In genomic region chr7:50293509-50294179, GRCh38 we compare ENCODE assay signal across 1 cellular context.
TF ChIP-seq lines count a peak whose summit lies in the region.

No MANE protein-coding gene starts in this region.

TF ChIP-seq in H1, 55 proteins besides CTCF, POLR2A, EP300 and RAD21 (continued from another document):
- no peak for TF ChIP-seq CHD7 (IDR thresholded peaks at IDR 0.05; ENCODE audit: insufficient replicate concordance, low read length)
- no peak for TF ChIP-seq BACH1 (IDR thresholded peaks at IDR 0.05; ENCODE audit: low read length)
- TF ChIP-seq KDM4A (IDR thresholded peaks at IDR 0.05; ENCODE audit: low read depth, low read length, severe bottlenecking) = no peak
- TF ChIP-seq NRF1 (IDR thresholded peaks at IDR 0.05; ENCODE audit: low read depth, low read length) = no peak
- TF ChIP-seq BCL11A (IDR thresholded peaks at IDR 0.05; ENCODE audit: low read depth in 2 of 2, low read length in 2 of 2) = no peak
- no peak for TF ChIP-seq RNF2 (IDR thresholded peaks at IDR 0.05; ENCODE audit: borderline replicate concordance, low read depth, low read length, missing control alignments, poor library complexity, severe bottlenecking)
- no peak for TF ChIP-seq CTBP2 (IDR thresholded peaks at IDR 0.05; ENCODE audit: borderline replicate concordance, insufficient read depth, insufficient read length, low read length)
- no peak for TF ChIP-seq POLR2AphosphoS5 (IDR thresholded peaks at IDR 0.05; ENCODE audit: low read depth, low read length)
- TF ChIP-seq TCF12 (IDR thresholded peaks at IDR 0.05; ENCODE audit: low read depth, low read length) = no peak
- TF ChIP-seq HDAC2 (IDR thresholded peaks at IDR 0.05; ENCODE audit: borderline replicate concordance in 1 of 2, low read depth in 2 of 2, low read length in 2 of 2) = no peak
- no peak for TF ChIP-seq USF2 (IDR thresholded peaks at IDR 0.05; ENCODE audit: low read length)
- no peak for TF ChIP-seq CREB1 (IDR thresholded peaks at IDR 0.05)
- no peak for TF ChIP-seq ZNF274 (IDR thresholded peaks at IDR 0.05; ENCODE audit: borderline replicate concordance, extremely low read depth, low read length)
- no peak for TF ChIP-seq SIRT6 (IDR thresholded peaks at IDR 0.05; ENCODE audit: low read length)
